In the genomic region with DNA sequence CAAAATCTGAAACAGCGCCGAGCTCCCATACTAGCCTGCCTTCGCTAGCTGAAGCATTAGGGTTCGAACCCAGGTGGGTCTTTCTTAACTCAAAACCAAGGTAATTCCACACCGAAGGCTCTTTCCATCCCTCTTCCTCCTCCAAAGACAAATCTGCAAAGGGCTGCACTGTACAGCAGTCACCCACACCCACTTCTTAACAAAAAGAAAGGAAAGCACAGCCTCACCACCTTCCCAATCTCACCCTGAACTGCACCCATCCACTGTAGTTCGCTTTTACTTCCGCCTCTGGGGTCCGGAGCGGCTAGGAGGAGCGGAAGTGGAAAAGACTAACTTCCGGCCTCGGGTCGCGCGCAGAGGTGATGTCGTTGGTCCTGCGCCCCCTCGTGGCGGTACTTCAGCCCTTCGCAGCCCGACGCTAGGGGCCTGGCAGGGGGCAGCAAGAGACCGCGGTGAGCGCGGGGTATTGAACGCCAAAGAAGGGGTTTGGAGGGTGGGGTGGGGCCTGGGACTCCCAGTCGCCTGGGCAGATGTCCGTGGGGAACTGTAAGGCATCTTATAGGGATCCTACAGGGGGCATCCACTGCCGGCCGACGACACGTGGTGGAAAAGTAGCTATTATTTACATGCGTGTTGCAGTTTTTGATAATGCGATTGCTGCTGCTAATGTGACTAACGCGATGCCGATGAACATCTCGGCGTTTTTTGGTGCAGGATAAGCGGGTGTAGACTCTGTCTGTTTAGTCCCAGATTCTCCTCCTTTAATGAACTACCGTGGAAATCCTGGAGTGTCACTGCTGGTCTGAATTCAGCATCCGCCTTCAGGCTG, we compare ENCODE assay signal across 1 cellular context.
TF ChIP-seq lines count a peak whose summit lies in the region.

A gene with protein sequence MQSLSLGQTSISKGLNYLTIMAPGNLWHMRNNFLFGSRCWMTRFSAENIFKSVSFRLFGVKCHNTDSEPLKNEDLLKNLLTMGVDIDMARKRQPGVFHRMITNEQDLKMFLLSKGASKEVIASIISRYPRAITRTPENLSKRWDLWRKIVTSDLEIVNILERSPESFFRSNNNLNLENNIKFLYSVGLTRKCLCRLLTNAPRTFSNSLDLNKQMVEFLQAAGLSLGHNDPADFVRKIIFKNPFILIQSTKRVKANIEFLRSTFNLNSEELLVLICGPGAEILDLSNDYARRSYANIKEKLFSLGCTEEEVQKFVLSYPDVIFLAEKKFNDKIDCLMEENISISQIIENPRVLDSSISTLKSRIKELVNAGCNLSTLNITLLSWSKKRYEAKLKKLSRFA (minus strand): TSS at position 290 of the 829 bp plus-strand sequence. CDS start 619 bp downstream, outside the sequence.

TF ChIP-seq in HepG2, 621 proteins besides CTCF, POLR2A, EP300 and RAD21 (continued from another document and continues in another):
- TF ChIP-seq, protein P1, sequence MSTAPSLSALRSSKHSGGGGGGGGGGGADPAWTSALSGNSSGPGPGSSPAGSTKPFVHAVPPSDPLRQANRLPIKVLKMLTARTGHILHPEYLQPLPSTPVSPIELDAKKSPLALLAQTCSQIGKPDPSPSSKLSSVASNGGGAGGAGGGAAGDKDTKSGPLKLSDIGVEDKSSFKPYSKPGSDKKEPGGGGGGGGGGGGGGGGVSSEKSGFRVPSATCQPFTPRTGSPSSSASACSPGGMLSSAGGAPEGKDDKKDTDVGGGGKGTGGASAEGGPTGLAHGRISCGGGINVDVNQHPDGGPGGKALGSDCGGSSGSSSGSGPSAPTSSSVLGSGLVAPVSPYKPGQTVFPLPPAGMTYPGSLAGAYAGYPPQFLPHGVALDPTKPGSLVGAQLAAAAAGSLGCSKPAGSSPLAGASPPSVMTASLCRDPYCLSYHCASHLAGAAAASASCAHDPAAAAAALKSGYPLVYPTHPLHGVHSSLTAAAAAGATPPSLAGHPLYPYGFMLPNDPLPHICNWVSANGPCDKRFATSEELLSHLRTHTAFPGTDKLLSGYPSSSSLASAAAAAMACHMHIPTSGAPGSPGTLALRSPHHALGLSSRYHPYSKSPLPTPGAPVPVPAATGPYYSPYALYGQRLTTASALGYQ (CRISPR knock-in tag; IDR thresholded peaks at IDR 0.05) = no peak
- TF ChIP-seq AHR (CRISPR knock-in tag; IDR thresholded peaks at IDR 0.05) (peak; percentile 86; the same call in 1 of the 2 replicates), NONO (IDR thresholded peaks at IDR 0.05) (no peak), NONO (CRISPR knock-in tag; conservative IDR thresholded peaks at IDR 0.05) (peak; percentile 92), HNRNPK (IDR thresholded peaks at IDR 0.05; ENCODE audit: low read depth, low read length, poor library complexity, severe bottlenecking) (no peak), CEBPB (IDR thresholded peaks at IDR 0.05; ENCODE audit: borderline replicate concordance, low read depth, low read length) (no peak), SMAD1 (CRISPR knock-in tag; IDR thresholded peaks at IDR 0.05; ENCODE audit: borderline replicate concordance, low read depth) (no peak), ZNF143 (CRISPR knock-in tag; IDR thresholded peaks at IDR 0.05) (no peak), GABPB1 (CRISPR knock-in tag; IDR thresholded peaks at IDR 0.05) (peak; percentile 98), MYNN (CRISPR knock-in tag; IDR thresholded peaks at IDR 0.05; ENCODE audit: low read depth) (no peak), ZNF362 (CRISPR knock-in tag; IDR thresholded peaks at IDR 0.05; ENCODE audit: borderline replicate concordance) (peak; percentile 74; the same call in 1 of the 2 replicates), PAXIP1 (CRISPR knock-in tag; conservative IDR thresholded peaks at IDR 0.05) (peak; percentile 67), FOSL1 (CRISPR knock-in tag; IDR thresholded peaks at IDR 0.05; ENCODE audit: borderline replicate concordance) (no peak), TCF7 (IDR thresholded peaks at IDR 0.05; ENCODE audit: low read depth) (no peak), RELA (CRISPR knock-in tag; IDR thresholded peaks at IDR 0.05) (no peak), MXD1 (CRISPR knock-in tag; IDR thresholded peaks at IDR 0.05) (peak; percentile 22; the same call in 1 of the 2 replicates), TBL1XR1 (IDR thresholded peaks at IDR 0.05; ENCODE audit: borderline replicate concordance, low read length, partially characterized antibody) (peak; percentile 38), KIAA2018 (CRISPR knock-in tag; IDR thresholded peaks at IDR 0.05; ENCODE audit: borderline replicate concordance) (no peak), TSC22D2 (CRISPR knock-in tag; IDR thresholded peaks at IDR 0.05; ENCODE audit: borderline replicate concordance) (peak; percentile 46; the same call in 1 of the 2 replicates), ZNF556 (CRISPR knock-in tag; IDR thresholded peaks at IDR 0.05; ENCODE audit: borderline replicate concordance) (no peak; the same call in 1 of the 2 replicates), KAT7 (CRISPR knock-in tag; IDR thresholded peaks at IDR 0.05; ENCODE audit: borderline replicate concordance) (no peak; the same call in 1 of the 2 replicates), FLYWCH1 (CRISPR knock-in tag; IDR thresholded peaks at IDR 0.05) (no peak), TFAP4 (IDR thresholded peaks at IDR 0.05; ENCODE audit: borderline replicate concordance, low read depth) (0 out of 2 replicates have a peak, but pooled peaks have one; percentile 14), FOXA3 (CRISPR knock-in tag; IDR thresholded peaks at IDR 0.05) (peak; percentile 58), ZNF546 (CRISPR knock-in tag; conservative IDR thresholded peaks at IDR 0.05) (0 out of 2 replicates have a peak, but pooled peaks have one; percentile 64), GATAD2A (CRISPR knock-in tag; IDR thresholded peaks at IDR 0.05) (peak; percentile 77), MED13 (CRISPR knock-in tag; IDR thresholded peaks at IDR 0.05) (0 out of 2 replicates have a peak, but pooled peaks have one; percentile 40), FOXK1 (CRISPR knock-in tag; IDR thresholded peaks at IDR 0.05; ENCODE audit: borderline replicate concordance, low read depth) (peak; percentile 92), ARNT (IDR thresholded peaks at IDR 0.05) (no peak), FOXA1 (IDR thresholded peaks at IDR 0.05) (no peak), FOXA1 (CRISPR knock-in tag; IDR thresholded peaks at IDR 0.05) (0 out of 2 replicates have a peak, but pooled peaks have one; percentile 33), MAFK (conservative IDR thresholded peaks at IDR 0.05 in 1 of 2, IDR thresholded peaks at IDR 0.05 in 1 of 2; ENCODE audit: low read length in 2 of 2) (no peak), ZBTB21 (CRISPR knock-in tag; IDR thresholded peaks at IDR 0.05) (0 out of 2 replicates have a peak, but pooled peaks have one; percentile 43)
- TF ChIP-seq, protein P2, sequence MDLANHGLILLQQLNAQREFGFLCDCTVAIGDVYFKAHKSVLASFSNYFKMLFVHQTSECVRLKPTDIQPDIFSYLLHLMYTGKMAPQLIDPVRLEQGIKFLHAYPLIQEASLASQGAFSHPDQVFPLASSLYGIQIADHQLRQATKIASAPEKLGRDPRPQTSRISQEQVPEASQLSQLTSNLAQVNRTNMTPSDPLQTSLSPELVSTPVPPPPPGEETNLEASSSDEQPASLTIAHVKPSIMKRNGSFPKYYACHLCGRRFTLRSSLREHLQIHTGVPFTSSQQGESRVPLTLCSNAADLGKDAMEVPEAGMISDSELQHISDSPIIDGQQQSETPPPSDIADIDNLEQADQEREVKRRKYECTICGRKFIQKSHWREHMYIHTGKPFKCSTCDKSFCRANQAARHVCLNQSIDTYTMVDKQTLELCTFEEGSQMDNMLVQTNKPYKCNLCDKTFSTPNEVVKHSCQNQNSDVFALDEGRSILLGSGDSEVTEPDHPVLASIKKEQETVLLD (CRISPR knock-in tag; IDR thresholded peaks at IDR 0.05; ENCODE audit: low read depth) = no peak
